ENCODE assay signal across 8 cellular contexts in the genomic region with DNA sequence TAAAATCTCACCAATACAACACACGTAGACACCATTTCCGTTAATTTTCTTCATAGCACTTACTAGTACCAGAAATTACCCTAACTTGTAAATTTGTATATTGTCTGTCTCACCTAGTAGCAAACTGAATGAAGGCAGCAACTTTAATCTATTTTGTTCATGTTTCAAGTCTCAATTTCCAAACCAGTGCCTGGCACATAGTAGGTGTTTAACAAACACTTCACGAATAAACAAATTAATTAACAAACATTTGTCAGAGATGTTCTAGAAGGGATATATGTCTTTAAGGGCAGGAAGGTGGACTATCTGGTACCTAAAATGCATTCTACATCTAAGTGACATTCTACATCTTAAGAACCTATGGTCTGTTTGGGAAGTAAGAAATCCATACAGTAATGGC. TPM values are rescaled to one million over a fixed set of nuclear protein-coding genes. Genes with fewer than 3 reads are reported as not detected.
DNase-seq lines count a peak whose midpoint lies in the region; ATAC-seq and TF ChIP-seq lines count a peak whose summit lies in the region.

No MANE protein-coding gene starts in this region.

- H2AK5ac ChIP-seq in trophoblast cell (ENCODE audit: low read length): no peak overlapping the region

- no peak overlapping the region for H4K91ac ChIP-seq in trophoblast cell (ENCODE audit: low read depth, low read length)

- TF ChIP-seq CTCF in DOHH2 (IDR thresholded peaks at IDR 0.05; ENCODE audit: low read depth, low read length, poor library complexity, severe bottlenecking): no peak
- no peak for TF ChIP-seq CTCF in Panc1 (IDR thresholded peaks at IDR 0.05)

- H2BK12ac ChIP-seq in trophoblast cell (ENCODE audit: low read length): no peak overlapping the region

- H3K9ac ChIP-seq in trophoblast cell (ENCODE audit: low read length): no peak overlapping the region

- H3K18ac ChIP-seq in trophoblast cell (ENCODE audit: low read length): no peak overlapping the region

- H4K8ac ChIP-seq in trophoblast cell (ENCODE audit: low read depth, low read length): no peak overlapping the region

- 88% methylated on average over 3 of the region's 3 CpGs for WGBS in esophagus, 2 donors
- WGBS in trophoblast cell (ENCODE audit: extremely low coverage, insufficient coverage, insufficient read length): 100% methylated on average over 2 of the region's 3 CpGs

- CTCF ChIA-PET in Panc1 (lab: Charles Lee): no interaction called here

- peaks cover 30% of the 10 kb centered on the region for H3K79me2 ChIP-seq in DOHH2 (ENCODE audit: control insufficient read depth, low read length)
- H3K79me2 ChIP-seq in trophoblast cell (ENCODE audit: control insufficient read depth, insufficient read depth, low read length, poor library complexity): peaks cover 3% of the 10 kb centered on the region

- no peak overlapping the region for H3K14ac ChIP-seq in trophoblast cell (ENCODE audit: low read length)

- no peak for DNase-seq in Panc1 (ENCODE audit: low read depth, low spot score)
- DNase-seq in trophoblast cell: no peak
- no peak for DNase-seq in NCI-H345 treated with DMSO at 0.1 percent for 48 hours (lab: John Stamatoyannopoulos, UW; ENCODE audit: unreplicated experiment)
- DNase-seq in central memory CD4-positive, alpha-beta T cell: no peak

- TSS peak; percentile 85 for BruUV-seq in Panc1 (replicated peaks; lab: Mats Ljungman, UMichigan)

- POLR2A ChIA-PET in Panc1 (lab: Charles Lee): no interaction called here

- H3K4ac ChIP-seq in trophoblast cell (ENCODE audit: low read depth, low read length): no peak overlapping the region

- H3K36me3 ChIP-seq in DOHH2 (ENCODE audit: control insufficient read depth, low read length) (peaks cover 36% of the 10 kb centered on the region), Panc1 (ENCODE audit: control insufficient read depth, insufficient read depth, low read length) (peaks cover 14% of the 10 kb centered on the region), esophagus (ENCODE audit: control insufficient read depth in 2 of 2, insufficient read depth in 2 of 2, low read length in 1 of 2) (no peaks in the 10 kb centered on the region), trophoblast cell (ENCODE audit: control insufficient read depth in 1 of 2, insufficient read depth in 2 of 2, low read length in 2 of 2) (peaks cover 3 to 7% of the 10 kb centered on the region in 2 experiments)

- H3K9me2 ChIP-seq in DOHH2 (replicated peaks; ENCODE audit: control insufficient read depth, low read length): no peaks in the 10 kb centered on the region

- no peak overlapping the region for H3K27ac ChIP-seq in DOHH2 (ENCODE audit: low read depth, low read length)
- peak overlapping the region; percentile 98 for H3K27ac ChIP-seq in Panc1 (ENCODE audit: low read length)
- no peak overlapping the region for H3K27ac ChIP-seq in esophagus (ENCODE audit: low read depth in 2 of 2, low read length in 1 of 2)
- no peak overlapping the region for H3K27ac ChIP-seq in trophoblast cell (ENCODE audit: low read depth, low read length)

- intact Hi-C loops in Panc1 (cut with micrococcal nuclease; ENCODE audit: unreplicated experiment): no loop called here

- H3K27me3 ChIP-seq in DOHH2 (ENCODE audit: control insufficient read depth, low read length) (no peaks in the 10 kb centered on the region), Panc1 (ENCODE audit: control insufficient read depth, insufficient read depth, low read length) (no peaks in the 10 kb centered on the region), esophagus (ENCODE audit: control insufficient read depth in 1 of 2, insufficient read depth in 2 of 2, low read length in 2 of 2) (no peaks in the 10 kb centered on the region), trophoblast cell (ENCODE audit: insufficient read depth, low read length) (no peaks in the 10 kb centered on the region)

- H2AFZ ChIP-seq in trophoblast cell (ENCODE audit: insufficient read depth, low read length, poor library complexity): no peak overlapping the region

- H3K79me1 ChIP-seq in trophoblast cell (ENCODE audit: low read length): peaks cover 7% of the 10 kb centered on the region

- no peak overlapping the region for H2BK5ac ChIP-seq in trophoblast cell (ENCODE audit: low read depth, low read length, poor library complexity)

- H3K4me3 ChIP-seq in DOHH2 (ENCODE audit: low read length): peak overlapping the region; percentile 97
- peak overlapping the region; percentile 95 to 97 for H3K4me3 ChIP-seq in Panc1 (ENCODE audit: low read depth in 2 of 2, low read length in 2 of 2)
- peak overlapping the region; percentile 69 to 95 for H3K4me3 ChIP-seq in esophagus (ENCODE audit: low read depth in 1 of 2, low read length in 2 of 2)
- no peak overlapping the region for H3K4me3 ChIP-seq in trophoblast cell (ENCODE audit: low read depth, low read length)

- H4K20me1 ChIP-seq in DOHH2 (ENCODE audit: control insufficient read depth, insufficient read depth, low read depth, low read length): no peaks in the 10 kb centered on the region

- no peaks in the 10 kb centered on the region for H3K9me3 ChIP-seq in DOHH2 (ENCODE audit: control insufficient read depth, insufficient read depth, low read length)
- no peaks in the 10 kb centered on the region for H3K9me3 ChIP-seq in Panc1 (ENCODE audit: control insufficient read depth, insufficient read depth, low read depth, low read length)
- no peaks in the 10 kb centered on the region for H3K9me3 ChIP-seq in esophagus (ENCODE audit: control insufficient read depth in 2 of 2, insufficient read depth in 1 of 2, low read depth in 1 of 2, low read length in 1 of 2)
- no peaks in the 10 kb centered on the region for H3K9me3 ChIP-seq in trophoblast cell (ENCODE audit: insufficient read depth, low read depth, low read length)

- ATAC-seq in Panc1 (no peak), HG03196 (IDR thresholded peaks at IDR 0.05; ENCODE audit: unreplicated experiment) (no peak), HG03139 (IDR thresholded peaks at IDR 0.05; ENCODE audit: unreplicated experiment) (no peak)

- peak overlapping the region; percentile 69 for H3K4me2 ChIP-seq in DOHH2 (ENCODE audit: low read length)
- H3K4me2 ChIP-seq in trophoblast cell (ENCODE audit: low read length): peak overlapping the region; percentile 99

- no peak overlapping the region for H4K12ac ChIP-seq in trophoblast cell (ENCODE audit: low read depth, low read length)

- peaks cover 4% of the 10 kb centered on the region; the same call in 1 of the 2 replicates for H3F3A ChIP-seq in DOHH2 (ENCODE audit: control insufficient read depth, insufficient read depth)

- no peak overlapping the region for H3K23ac ChIP-seq in trophoblast cell (ENCODE audit: low read length)

- H3K4me1 ChIP-seq in DOHH2 (ENCODE audit: control insufficient read depth, low read length) (peaks cover 18% of the 10 kb centered on the region), Panc1 (ENCODE audit: control insufficient read depth, insufficient read depth, low read length) (peaks cover 8% of the 10 kb centered on the region), esophagus (ENCODE audit: control insufficient read depth in 2 of 2, insufficient read depth in 2 of 2, low read length in 1 of 2) (peaks cover 0 to 3% of the 10 kb centered on the region in 2 donors), trophoblast cell (ENCODE audit: control insufficient read depth in 1 of 2, insufficient read depth in 2 of 2, low read length in 2 of 2) (peaks cover 0 to 6% of the 10 kb centered on the region in 2 experiments)

- in situ Hi-C loops in Panc1 (cut with HindIII; ENCODE audit: low pct_unique_long_range_greater_than_20kb, low sequenced_read_pairs): no loop called here

- no peak overlapping the region for H2BK120ac ChIP-seq in trophoblast cell (ENCODE audit: insufficient read depth, low read length, poor library complexity)

RNA-seq across cellular contexts. Expression of a gene that starts 1.0 kb away (rescaled TPM):
- 37.2 TPM for total RNA-seq in Panc1 (2021; ENCODE audit: unreplicated experiment)
- 15.1 TPM for polyA plus RNA-seq in Panc1 (2012; ENCODE audit: insufficient read length)
- polyA plus RNA-seq in esophagus: 10 to 100 TPM in 1 of 2 donors, 1 to 10 TPM in 1; 8.3 to 13.2 TPM
- 6.4 and 7.1 TPM in 2 replicates for polyA plus RNA-seq in trophoblast cell (2013)

RNA-seq across cellular contexts. Expression of a gene that starts 42.2 kb away (rescaled TPM):
- 15.0 TPM for total RNA-seq in Panc1 (2021; ENCODE audit: unreplicated experiment)
- 7.9 TPM for polyA plus RNA-seq in Panc1 (2012; ENCODE audit: insufficient read length)
- 1 to 10 TPM; 2.4 to 2.6 TPM for polyA plus RNA-seq in esophagus
- polyA plus RNA-seq in trophoblast cell (2013): 0.31 and 0.38 TPM in 2 replicates
